In genomic region chr1:41236781-41237180, GRCh38 we compare ENCODE assay signal across 16 cellular contexts. TPM values are rescaled to one million over a fixed set of nuclear protein-coding genes. Genes with fewer than 3 reads are reported as not detected.
A peak's percentile ranks its signal among the peaks of the same experiment; 100 is the strongest.
DNase-seq lines count a peak whose midpoint lies in the region; ATAC-seq, FAIRE-seq and TF ChIP-seq lines count a peak whose summit lies in the region.
"Had no signal": no experiment of that assay in that cellular context is flagged by ENCODE, and none has a peak within 500 bp of the region (broad histone marks: within the 10 kb centered on the region; RNA-seq: fewer than 3 reads in every experiment).

No MANE protein-coding gene starts in this region.

- peak overlapping the region; percentile 70 for H3K27ac ChIP-seq in WERI-Rb-1

- FAIRE-seq in GM12891 (lab: Jason Lieb, UNC), result no peak

- ATAC-seq in HG02623 (IDR thresholded peaks at IDR 0.05; ENCODE audit: unreplicated experiment) (no peak), GM18498 (IDR thresholded peaks at IDR 0.05; ENCODE audit: unreplicated experiment) (no peak), HG03460 (IDR thresholded peaks at IDR 0.05; ENCODE audit: unreplicated experiment) (no peak)

- TF ChIP-seq CTCF in WERI-Rb-1 (IDR thresholded peaks at IDR 0.05; ENCODE audit: low read depth, low read length) (no peak), fibroblast of villous mesenchyme (IDR thresholded peaks at IDR 0.05; ENCODE audit: insufficient read depth, low read depth, low read length) (no peak)

- no peaks in the 10 kb centered on the region for H3K9me3 Mint-ChIP-seq in activated CD4-positive, alpha-beta T cell treated with anti-CD3 and anti-CD28 coated beads, Interleukin-2, amount 10 ng/mL, durations not matched to agents 24 days and 14 days
- H3K9me3 Mint-ChIP-seq: CD14-positive monocyte, HFFc6 had no signal

- no peak for TF ChIP-seq POLR2A in GM12891 (IDR thresholded peaks at IDR 0.05; ENCODE audit: low read depth, low read length)

- H3K4me3 Mint-ChIP-seq in activated CD4-positive, alpha-beta T cell treated with anti-CD3 and anti-CD28 coated beads, Interleukin-2, amount 10 ng/mL, durations not matched to agents 24 days and 14 days, result no peak overlapping the region
- H3K4me3 Mint-ChIP-seq: CD14-positive monocyte, HFFc6 had no signal

- H3K36me3 Mint-ChIP-seq in activated CD4-positive, alpha-beta T cell treated with anti-CD3 and anti-CD28 coated beads, Interleukin-2, amount 10 ng/mL, durations not matched to agents 24 days and 14 days (ENCODE audit: low read depth), result no peaks in the 10 kb centered on the region
- H3K36me3 Mint-ChIP-seq: CD14-positive monocyte had no signal

- H3K4me3 ChIP-seq in WERI-Rb-1 (ENCODE audit: low read depth, low read length) (no peak overlapping the region), fibroblast of villous mesenchyme (ENCODE audit: low read depth, low read length) (no peak overlapping the region)

- H3K4me1 Mint-ChIP-seq in activated CD4-positive, alpha-beta T cell treated with anti-CD3 and anti-CD28 coated beads, Interleukin-2, amount 10 ng/mL, durations not matched to agents 24 days and 14 days, result peaks cover 7% of the 10 kb centered on the region

- no peaks in the 10 kb centered on the region for H3K27me3 ChIP-seq in WERI-Rb-1 (ENCODE audit: insufficient read depth, low read depth, severe bottlenecking)

- H3K9me3 ChIP-seq in WERI-Rb-1 (ENCODE audit: severe bottlenecking), result no peaks in the 10 kb centered on the region

- peaks cover 22% of the 10 kb centered on the region for H3K36me3 ChIP-seq in WERI-Rb-1

- no peak overlapping the region for H3K27ac Mint-ChIP-seq in activated CD4-positive, alpha-beta T cell treated with anti-CD3 and anti-CD28 coated beads, Interleukin-2, amount 10 ng/mL, durations not matched to agents 24 days and 14 days
- H3K27ac Mint-ChIP-seq: HFFc6 had no signal

- DNase-seq in activated CD4-positive, alpha-beta T cell treated with anti-CD3 and anti-CD28 coated beads, Interleukin-2, amount 10 ng/mL, durations not matched to agents 24 days and 14 days, result peak; percentile 26
- DNase-seq in activated CD4-positive, alpha-beta T cell treated with anti-CD3 and anti-CD28 coated beads, Interleukin-2, amount 50 U/mL, for 1 hour, result no peak
- DNase-seq in WERI-Rb-1 (no peak), fibroblast of villous mesenchyme (ENCODE audit: low read depth) (peak; percentile 35), GM12891 (ENCODE audit: insufficient read length, low spot score) (no peak)
- DNase-seq: DMS79 treated with DMSO at 0.1 percent for 48 hours, H7, HFFc6, NCI-H187, NCI-H2107, NCI-H226, NCI-H524 treated with DMSO at 0.1 percent for 48 hours had no signal

- H3K27me3 Mint-ChIP-seq in activated CD4-positive, alpha-beta T cell treated with anti-CD3 and anti-CD28 coated beads, Interleukin-2, amount 10 ng/mL, durations not matched to agents 24 days and 14 days, result no peaks in the 10 kb centered on the region

- intact Hi-C loops in activated CD4-positive, alpha-beta T cell treated with anti-CD3 and anti-CD28 coated beads, Interleukin-2, amount 10 ng/mL, durations not matched to agents 24 days and 14 days (cut with micrococcal nuclease), result no loop called here

TF ChIP-seq in GM12891, 5 proteins besides CTCF, POLR2A, EP300 and RAD21:
- TF ChIP-seq POU2F2 (IDR thresholded peaks at IDR 0.05; ENCODE audit: low read depth, low read length) (no peak), POLR2AphosphoS5 (IDR thresholded peaks at IDR 0.05; ENCODE audit: low read depth, low read length) (no peak), SPI1 (IDR thresholded peaks at IDR 0.05; ENCODE audit: low read depth, low read length) (no peak), TAF1 (IDR thresholded peaks at IDR 0.05; ENCODE audit: low read depth, low read length) (no peak)

RNA-seq across cellular contexts. Expression of gene SCMH1, which starts 5.3 kb away (rescaled TPM):
- total RNA-seq in activated CD4-positive, alpha-beta T cell treated with anti-CD3 and anti-CD28 coated beads, Interleukin-2, amount 10 ng/mL, durations not matched to agents 24 days and 14 days, result 20.8 and 23.3 TPM in 2 replicates
- 19.4 and 26.1 TPM in 2 replicates for total RNA-seq in fibroblast of villous mesenchyme
- 14.3 TPM for polyA plus RNA-seq in GM12891 (2012; ENCODE audit: low read depth, missing spikeins)

Comparison
In these comparisons a context has a peak if more than half of its experiments do, and no peak if none do; other contexts are left out.
1. DNase-seq: peak in activated CD4-positive, alpha-beta T cell treated with anti-CD3 and anti-CD28 coated beads, Interleukin-2, amount 10 ng/mL, durations not matched to agents 24 days and 14 days (single experiment) and fibroblast of villous mesenchyme (single experiment); none in activated CD4-positive, alpha-beta T cell treated with anti-CD3 and anti-CD28 coated beads, Interleukin-2, amount 50 U/mL, for 1 hour (single experiment), WERI-Rb-1 (single experiment) and GM12891 (single experiment).